ENCODE assay signal across 18 cellular contexts in genomic region chr3:49316696-49317457, GRCh38.
"Had no signal": no experiment of that assay in that cellular context is flagged by ENCODE, and none has a peak within 500 bp of the region (broad histone marks: within the 10 kb centered on the region; RNA-seq: fewer than 3 reads in every experiment).

No MANE protein-coding gene starts in this region.

- H3K4me1 ChIP-seq: tibial nerve had no signal

- H3K9ac ChIP-seq: SK-N-SH had no signal

- H3K4me1 Mint-ChIP-seq: stimulated activated memory B cell treated with anti-CD40 and anti-IgM and Interleukin-4, amounts not matched to agents 10 μg/mL and 1 μg/mL and 100 μg/mL, for 72 hours had no signal

- H3K27me3 Mint-ChIP-seq: activated T-cell treated with anti-CD3 and anti-CD28 coated beads, Interleukin-2, amount 50 U/mL, for 24 hours; naive thymus-derived CD4-positive, alpha-beta T cell; stimulated activated memory B cell treated with anti-CD40 and anti-IgM and Interleukin-4, amounts not matched to agents 10 μg/mL and 1 μg/mL and 100 μg/mL, for 72 hours had no signal

- H3K4me3 ChIP-seq: esophagus squamous epithelium, psoas muscle, tibial nerve had no signal

- H3K27me3 ChIP-seq: esophagus squamous epithelium, tibial nerve had no signal

- H3K9me3 ChIP-seq: esophagus squamous epithelium, psoas muscle, SK-N-SH, tibial nerve had no signal

- ATAC-seq: naive thymus-derived CD4-positive, alpha-beta T cell; psoas muscle; stimulated activated memory B cell treated with anti-CD40 and anti-IgM and Interleukin-4, amounts not matched to agents 10 μg/mL and 1 μg/mL and 100 μg/mL, for 72 hours had no signal

- DNase-seq: activated CD4-positive, alpha-beta T cell treated with anti-CD3 and anti-CD28 coated beads for 1 hour; activated CD4-positive, alpha-beta T cell treated with anti-CD3 and anti-CD28 coated beads, Interleukin-2, amount 50 U/mL, for 48 hours; activated effector memory CD4-positive, alpha-beta T cell treated with Interleukin-2 at 50 U/mL for 16 hours; activated naive CD4-positive, alpha-beta T cell treated with anti-CD3 and anti-CD28 coated beads, Interleukin-2, amount 50 U/mL, for 16 hours; activated T-cell treated with anti-CD3 and anti-CD28 coated beads, Interleukin-2, amount 50 U/mL, for 24 hours; esophagus squamous epithelium; glutamatergic neuron; immature natural killer cell; naive thymus-derived CD4-positive, alpha-beta T cell; psoas muscle; SK-N-SH; stimulated activated CD4-positive, alpha-beta T cell treated with anti-CD3 and anti-CD28 coated beads, Interleukin-12 subunit alpha, Interleukin-12 subunit beta, amount 100 ng/mL, for 4 hours; stimulated activated CD4-positive, alpha-beta T cell treated with anti-CD3 and anti-CD28 coated beads, Interleukin-2, amount 100 ng/mL, for 24 hours; T-helper 1 cell; T1000 had no signal

- H3K27ac Mint-ChIP-seq: activated T-cell treated with anti-CD3 and anti-CD28 coated beads, Interleukin-2, amount 50 U/mL, for 24 hours; naive thymus-derived CD4-positive, alpha-beta T cell; stimulated activated memory B cell treated with anti-CD40 and anti-IgM and Interleukin-4, amounts not matched to agents 10 μg/mL and 1 μg/mL and 100 μg/mL, for 72 hours had no signal

- H3K9me3 Mint-ChIP-seq: activated T-cell treated with anti-CD3 and anti-CD28 coated beads, Interleukin-2, amount 50 U/mL, for 24 hours; immature natural killer cell; naive thymus-derived CD4-positive, alpha-beta T cell; stimulated activated memory B cell treated with anti-CD40 and anti-IgM and Interleukin-4, amounts not matched to agents 10 μg/mL and 1 μg/mL and 100 μg/mL, for 72 hours had no signal

- H3K4me3 Mint-ChIP-seq: activated T-cell treated with anti-CD3 and anti-CD28 coated beads, Interleukin-2, amount 50 U/mL, for 24 hours; immature natural killer cell; naive thymus-derived CD4-positive, alpha-beta T cell; stimulated activated memory B cell treated with anti-CD40 and anti-IgM and Interleukin-4, amounts not matched to agents 10 μg/mL and 1 μg/mL and 100 μg/mL, for 72 hours had no signal

- H3K27ac ChIP-seq: esophagus squamous epithelium, psoas muscle, tibial nerve, VCaP had no signal
